Comparison of ENCODE assay signal across 9 cellular contexts in genomic region chr1:201482755-201483154, GRCh38. TPM values are rescaled to one million over a fixed set of nuclear protein-coding genes. Genes with fewer than 3 reads are reported as not detected.
DNase-seq lines count a peak whose midpoint lies in the region; ATAC-seq and TF ChIP-seq lines count a peak whose summit lies in the region.
"Had no signal": no experiment of that assay in that cellular context is flagged by ENCODE, and none has a peak within 500 bp of the region (broad histone marks: within the 10 kb centered on the region; RNA-seq: fewer than 3 reads in every experiment).

No MANE protein-coding gene starts in this region.

- H3K4me1 Mint-ChIP-seq in IgD-negative memory B cell = peaks cover 12 to 15% (median 12%) of the 10 kb centered on the region in 3 donors
- peaks cover 19% of the 10 kb centered on the region for H3K4me1 Mint-ChIP-seq in CD8-positive, alpha-beta T cell (ENCODE audit: low read depth)

- H3K9me3 ChIP-seq in right cardiac atrium (ENCODE audit: control insufficient read depth, low read length) = no peaks in the 10 kb centered on the region
- H3K9me3 ChIP-seq in left ventricle myocardium inferior (replicated peaks) = no peaks in the 10 kb centered on the region
- no peaks in the 10 kb centered on the region for H3K9me3 ChIP-seq in iPS-15b (ENCODE audit: control insufficient read depth, insufficient read depth, low read length)
- H3K9me3 ChIP-seq in uterus = no peaks in the 10 kb centered on the region
- H3K9me3 ChIP-seq in CD8-positive, alpha-beta T cell (ENCODE audit: low read length) = no peaks in the 10 kb centered on the region

- peak in 2 of 3 donors; percentile 16 to 23 for DNase-seq in right cardiac atrium
- no peak for DNase-seq in left ventricle myocardium inferior
- DNase-seq in uterus = peak in 1 of 2 donors; percentile 25
- no peak for DNase-seq in CD8-positive, alpha-beta T cell
- no peak for DNase-seq in activated CD8-positive, alpha-beta memory T cell treated with anti-CD3 and anti-CD28 coated beads, Interleukin-2, amount 50 U/mL, for 4 hours
- DNase-seq: amniotic stem cell had no signal

- WGBS in right cardiac atrium = 80% methylated on average over 5 of the region's 5 CpGs

- TF ChIP-seq CTCF in left ventricle myocardium inferior (IDR thresholded peaks at IDR 0.05; ENCODE audit: borderline replicate concordance) (no peak), uterus (IDR thresholded peaks at IDR 0.05) (no peak)
- no peak for TF ChIP-seq CTCF in CD8-positive, alpha-beta T cell (IDR thresholded peaks at IDR 0.05)

- no peak for TF ChIP-seq POLR2A in uterus (IDR thresholded peaks at IDR 0.05)

- H3K9ac ChIP-seq in iPS-15b (ENCODE audit: low read depth, low read length) = peak overlapping the region; percentile 55

- H3K4me3 ChIP-seq in right cardiac atrium (ENCODE audit: low read length) (no peak overlapping the region), left ventricle myocardium inferior (no peak overlapping the region), iPS-15b (ENCODE audit: low read depth, low read length) (no peak overlapping the region), uterus (no peak overlapping the region)
- no peak overlapping the region for H3K4me3 ChIP-seq in CD8-positive, alpha-beta T cell (ENCODE audit: low read depth, low read length)

- CTCF ChIA-PET in CD8-positive, alpha-beta T cell (lab: Charles Lee) = interaction anchor here (1.1 to 17.5 kb wide), 7 partner anchors 9 to 76 kb away, joined by 4 to 577 read pairs (median 12); partner anchors contain the start of gene CSRP1

- H3K27ac ChIP-seq in right cardiac atrium (ENCODE audit: low read length) (no peak overlapping the region), left ventricle myocardium inferior (replicated peaks) (no peak overlapping the region), uterus (peak overlapping the region; percentile 71 to 97)
- H3K27ac ChIP-seq in CD8-positive, alpha-beta T cell (ENCODE audit: low read depth, low read length) = no peak overlapping the region

- peaks cover 36% of the 10 kb centered on the region for H3K36me3 ChIP-seq in left ventricle myocardium inferior
- no peaks in the 10 kb centered on the region for H3K36me3 ChIP-seq in iPS-15b (ENCODE audit: control insufficient read depth, insufficient read depth, low read length)
- no peaks in the 10 kb centered on the region for H3K36me3 ChIP-seq in uterus
- H3K36me3 ChIP-seq in CD8-positive, alpha-beta T cell (ENCODE audit: insufficient read depth, low read length) = no peaks in the 10 kb centered on the region

- POLR2A ChIA-PET in CD8-positive, alpha-beta T cell (lab: Charles Lee) = interaction anchor here (0.5 to 2.9 kb wide), 3 partner anchors 10 to 30 kb away, joined by 3 to 19 read pairs (median 5); partner anchors contain the start of gene CSRP1

- ATAC-seq in right cardiac atrium (no peak), HG02763 (IDR thresholded peaks at IDR 0.05; ENCODE audit: unreplicated experiment) (no peak)
- ATAC-seq in CD8-positive, alpha-beta T cell = no peak

- peak overlapping the region; percentile 62 to 68 (median 64) for H3K27ac Mint-ChIP-seq in IgD-negative memory B cell
- H3K27ac Mint-ChIP-seq in CD8-positive, alpha-beta T cell = no peak overlapping the region

- H3K27me3 ChIP-seq in right cardiac atrium (ENCODE audit: control insufficient read depth, insufficient read depth) (no peaks in the 10 kb centered on the region), left ventricle myocardium inferior (ENCODE audit: low read depth) (no peaks in the 10 kb centered on the region), iPS-15b (ENCODE audit: control insufficient read depth, insufficient read depth, low read length) (peaks cover 5% of the 10 kb centered on the region), uterus (no peaks in the 10 kb centered on the region)
- peaks cover 15% of the 10 kb centered on the region for H3K27me3 ChIP-seq in CD8-positive, alpha-beta T cell (ENCODE audit: insufficient read depth, low read length)

- peaks cover 3% of the 10 kb centered on the region for H3K36me3 Mint-ChIP-seq in IgD-negative memory B cell
- peaks cover 26% of the 10 kb centered on the region for H3K36me3 Mint-ChIP-seq in CD8-positive, alpha-beta T cell

- intact Hi-C loops in right cardiac atrium (cut with DNase I) (loop anchor here (1.0 to 5.0 kb wide), 5 partner anchors 30 to 40 kb away; no protein-coding TSS in a partner anchor), left ventricle myocardium inferior (cut with micrococcal nuclease) (loop anchor here (2.0 kb wide), 1 partner anchor 30 kb away; no protein-coding TSS in a partner anchor), uterus (cut with DNase I; ENCODE audit: low total_unique reads) (loop anchor here (2.0 kb wide), 1 partner anchor 30 kb away; no protein-coding TSS in a partner anchor)
- intact Hi-C loops in CD8-positive, alpha-beta T cell (cut with DNase I, micrococcal nuclease) = loop anchor here (1.0 to 5.0 kb wide), 5 partner anchors 25 to 310 kb away; partner anchors contain the start of gene CSRP1 (in 2 of the 2)

- H3K4me1 ChIP-seq in right cardiac atrium (ENCODE audit: control insufficient read depth, insufficient read depth, low read length) = peaks cover 6% of the 10 kb centered on the region
- peaks cover 44% of the 10 kb centered on the region for H3K4me1 ChIP-seq in left ventricle myocardium inferior
- peaks cover 11% of the 10 kb centered on the region for H3K4me1 ChIP-seq in iPS-15b (ENCODE audit: control insufficient read depth, insufficient read depth, low read length)
- H3K4me1 ChIP-seq in uterus = peaks cover 6 to 22% of the 10 kb centered on the region in 2 donors
- H3K4me1 ChIP-seq in CD8-positive, alpha-beta T cell (ENCODE audit: insufficient read depth, low read length) = peaks cover 19% of the 10 kb centered on the region

- peak overlapping the region; percentile 74 to 92 (median 86) for H3K4me3 Mint-ChIP-seq in IgD-negative memory B cell
- no peak overlapping the region for H3K4me3 Mint-ChIP-seq in CD8-positive, alpha-beta T cell

- H3K9me3 Mint-ChIP-seq in IgD-negative memory B cell = no peaks in the 10 kb centered on the region
- H3K9me3 Mint-ChIP-seq in CD8-positive, alpha-beta T cell = no peaks in the 10 kb centered on the region

- H3K27me3 Mint-ChIP-seq in IgD-negative memory B cell = peaks cover 1% of the 10 kb centered on the region
- peaks cover 16% of the 10 kb centered on the region for H3K27me3 Mint-ChIP-seq in CD8-positive, alpha-beta T cell (ENCODE audit: low read depth)

RNA-seq across cellular contexts. Expression of gene PHLDA3, which starts 13.8 kb away (rescaled TPM):
- total RNA-seq in right cardiac atrium (10 to 100 TPM; 21.8 to 47.4 (median 29.9) TPM), left ventricle myocardium inferior (21.1 TPM), uterus (10 to 100 TPM; 14.4 to 80.2 (median 43.7) TPM)
- polyA plus RNA-seq in right cardiac atrium (18.1 TPM), IgD-negative memory B cell (0.64 TPM)
- total RNA-seq in CD8-positive, alpha-beta T cell = under 1 TPM; 0.33 to 0.44 TPM

RNA-seq across cellular contexts. Expression of gene CSRP1, which starts 24.2 kb away (rescaled TPM):
- 100 to 1,000 TPM in 3 of 4 donors, 10 to 100 TPM in 1; 97.2 to 343 (median 132) TPM for total RNA-seq in right cardiac atrium
- 121 TPM for polyA plus RNA-seq in right cardiac atrium
- 41.0 TPM for total RNA-seq in left ventricle myocardium inferior
- 53.4 TPM for polyA plus RNA-seq in IgD-negative memory B cell
- total RNA-seq in uterus = 1,000 to 10,000 TPM in 3 of 4 donors, 100 to 1,000 TPM in 1; 913 to 2,516 (median 1,349) TPM
- 10 to 100 TPM; 31.6 to 33.9 TPM for total RNA-seq in CD8-positive, alpha-beta T cell

RNA-seq across cellular contexts. Expression of gene NAV1, which starts 56.2 kb away (rescaled TPM):
- 10 to 100 TPM; 13.3 to 29.1 (median 20.6) TPM for total RNA-seq in right cardiac atrium
- polyA plus RNA-seq in right cardiac atrium = 8.0 TPM
- 74.8 TPM for total RNA-seq in left ventricle myocardium inferior
- polyA plus RNA-seq in IgD-negative memory B cell = 1.3 TPM
- total RNA-seq in uterus = 10 to 100 TPM; 25.1 to 86.1 (median 58.5) TPM
- total RNA-seq in CD8-positive, alpha-beta T cell = 1 to 10 TPM; 1.6 to 1.8 TPM

Comparison
In these comparisons a context has a peak if more than half of its experiments do, and no peak if none do; other contexts are left out.
1. DNase-seq: peak in right cardiac atrium (2 of 3); none in left ventricle myocardium inferior (single experiment), CD8-positive, alpha-beta T cell (0 of 7) and activated CD8-positive, alpha-beta memory T cell treated with anti-CD3 and anti-CD28 coated beads, Interleukin-2, amount 50 U/mL, for 4 hours (single experiment).
2. H3K27ac ChIP-seq: peak in uterus (2 of 2); none in right cardiac atrium (single experiment), left ventricle myocardium inferior (single experiment) and CD8-positive, alpha-beta T cell (single experiment).
3. RNA of gene PHLDA3, which starts 13.8 kb away (total RNA-seq): 14.4 to 80.2 TPM in uterus, 21.8 to 47.4 TPM in right cardiac atrium and 21.1 TPM in left ventricle myocardium inferior (single experiment); 0.33 to 0.44 TPM in CD8-positive, alpha-beta T cell; every median in the first group is over 10 times any median in the second.
4. RNA of gene NAV1, which starts 56.2 kb away (total RNA-seq): 25.1 to 86.1 TPM in uterus, 74.8 TPM in left ventricle myocardium inferior (single experiment) and 13.3 to 29.1 TPM in right cardiac atrium; 1.6 to 1.8 TPM in CD8-positive, alpha-beta T cell; every median in the first group is over 4 times any median in the second.